In the genomic region with DNA sequence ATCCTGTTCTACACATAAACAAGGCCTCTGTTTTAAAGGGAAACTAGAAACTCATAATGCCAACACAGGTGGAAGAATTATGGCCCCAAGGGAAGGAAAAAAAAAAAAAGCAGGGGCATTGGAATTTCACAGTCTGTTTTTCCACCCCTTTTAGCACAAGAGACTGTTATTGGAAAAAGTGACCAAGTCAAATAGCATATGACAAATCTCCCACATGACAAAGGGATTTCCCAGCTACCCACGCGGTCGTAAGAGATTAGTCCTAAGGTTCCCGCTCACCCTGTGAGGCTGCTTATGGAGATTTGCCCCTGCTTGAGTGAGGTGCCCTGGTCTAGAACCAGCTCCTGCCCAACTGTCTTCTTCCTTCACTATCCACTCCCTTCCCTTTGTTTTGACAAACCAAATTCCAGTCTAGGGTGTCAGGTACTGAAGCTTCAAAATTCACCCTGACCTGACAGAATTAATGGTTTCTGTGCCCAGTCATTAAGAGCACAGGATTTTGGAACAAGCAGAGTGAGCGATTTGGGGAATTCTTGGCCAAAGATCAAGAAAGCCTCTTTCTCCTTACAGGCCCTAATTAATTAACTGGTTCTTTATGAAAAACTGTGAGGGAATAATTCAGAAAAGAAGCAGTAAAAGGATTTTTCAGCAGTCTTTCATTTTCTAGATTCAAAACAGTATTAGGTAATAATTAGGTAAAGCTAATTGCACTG, we compare ENCODE assay signal across 11 cellular contexts.
DNase-seq lines count a peak whose midpoint lies in the region; ATAC-seq lines count a peak whose summit lies in the region.
"Had no signal": no experiment of that assay in that cellular context is flagged by ENCODE, and none has a peak within 500 bp of the region (broad histone marks: within the 10 kb centered on the region; RNA-seq: fewer than 3 reads in every experiment).

No MANE protein-coding gene starts in this region.

- H3K9me3 Mint-ChIP-seq in effector memory CD8-positive, alpha-beta T cell = no peaks in the 10 kb centered on the region

- no peak overlapping the region for H4K5ac ChIP-seq in mesendoderm (ENCODE audit: low read length)

- H3K4me1 Mint-ChIP-seq in effector memory CD8-positive, alpha-beta T cell (ENCODE audit: low read depth in 2 of 2) = no peaks in the 10 kb centered on the region

- H3K36me3 Mint-ChIP-seq in effector memory CD8-positive, alpha-beta T cell (ENCODE audit: insufficient read depth) = no peaks in the 10 kb centered on the region

- H3K4ac ChIP-seq in mesendoderm (ENCODE audit: low read depth, low read length) = no peak overlapping the region

- peaks cover 1% of the 10 kb centered on the region for H3K4me1 ChIP-seq in mesendoderm (ENCODE audit: control insufficient read depth, low read depth, low read length)
- H3K4me1 ChIP-seq: parathyroid adenoma had no signal

- H3K36me3 ChIP-seq in mesendoderm (ENCODE audit: control insufficient read depth, insufficient read depth, low read length) = no peaks in the 10 kb centered on the region

- no peak overlapping the region for H3K9ac ChIP-seq in mesendoderm (ENCODE audit: low read length)
- H3K9ac ChIP-seq: KMS-11, parathyroid adenoma had no signal

- intact Hi-C loops in posterior vena cava (cut with DNase I) = no loop called here

- no CpG with 5 or more reads among the region's 5 CpGs for WGBS in mesendoderm (ENCODE audit: extremely low coverage, insufficient coverage, low lambda C conversion rate)

- no peak overlapping the region for H2BK5ac ChIP-seq in mesendoderm (ENCODE audit: low read length)

- H3K18ac ChIP-seq in mesendoderm (ENCODE audit: low read length) = no peak overlapping the region

- no peaks in the 10 kb centered on the region for H3K79me1 ChIP-seq in mesendoderm (ENCODE audit: low read length)

- H3K56ac ChIP-seq in mesendoderm (ENCODE audit: low read length) = no peak overlapping the region

- H3K23ac ChIP-seq in mesendoderm (ENCODE audit: low read length) = no peak overlapping the region

- H3K27me3 Mint-ChIP-seq in effector memory CD8-positive, alpha-beta T cell = peaks cover 6 to 21% of the 10 kb centered on the region in 2 donors

- no peak overlapping the region for H2BK15ac ChIP-seq in mesendoderm (replicated peaks; ENCODE audit: low read depth)

- no peak overlapping the region for H3K27ac ChIP-seq in mesendoderm (ENCODE audit: low read depth, low read length)
- H3K27ac ChIP-seq: KMS-11, parathyroid adenoma had no signal

- no peaks in the 10 kb centered on the region for H3K79me2 ChIP-seq in mesendoderm (ENCODE audit: control insufficient read depth, insufficient read depth, low read length)
- H3K79me2 ChIP-seq: parathyroid adenoma had no signal

- H4K8ac ChIP-seq in mesendoderm (ENCODE audit: low read depth, low read length) = no peak overlapping the region

- DNase-seq in A172 (ENCODE audit: low spot score) (peak; percentile 42), NCI-H2171 (lab: John Stamatoyannopoulos, UW) (peak; percentile 18), dermis blood vessel endothelial cell (peak; percentile 39), retina (peak; percentile 27), NCI-H1105 treated with DMSO at 0.1 percent for 48 hours (lab: John Stamatoyannopoulos, UW) (no peak), posterior vena cava (ENCODE audit: low spot score) (no peak), mesendoderm (no peak)
- no peak for DNase-seq in effector memory CD8-positive, alpha-beta T cell
- DNase-seq: NCI-H524 had no signal

- H3K4me3 ChIP-seq in mesendoderm (ENCODE audit: low read length) = no peak overlapping the region

- H3K4me2 ChIP-seq in mesendoderm (ENCODE audit: low read length) = no peak overlapping the region
- H3K4me2 ChIP-seq: KMS-11 had no signal

- no peak for ATAC-seq in effector memory CD8-positive, alpha-beta T cell (replicated peaks)

- no peak overlapping the region for H3K27ac Mint-ChIP-seq in effector memory CD8-positive, alpha-beta T cell

- H2AK5ac ChIP-seq in mesendoderm (ENCODE audit: low read length) = no peak overlapping the region

- H3K27me3 ChIP-seq in mesendoderm (ENCODE audit: insufficient read depth, low read length, poor library complexity) = no peaks in the 10 kb centered on the region

- no peak overlapping the region for H3K4me3 Mint-ChIP-seq in effector memory CD8-positive, alpha-beta T cell

- H2BK120ac ChIP-seq in mesendoderm (ENCODE audit: low read depth, low read length) = no peak overlapping the region

Comparison
In these comparisons a context has a peak if more than half of its experiments do, and no peak if none do; other contexts are left out.
1. DNase-seq: peak in A172 (single experiment), NCI-H2171 (single experiment), dermis blood vessel endothelial cell (single experiment) and retina (single experiment); none in NCI-H1105 treated with DMSO at 0.1 percent for 48 hours (single experiment), posterior vena cava (single experiment), effector memory CD8-positive, alpha-beta T cell (0 of 3) and mesendoderm (single experiment).